Comparison of ENCODE assay signal across 12 cellular contexts in genomic region chr19:38556521-38557174, GRCh38.
DNase-seq lines count a peak whose midpoint lies in the region; ATAC-seq and TF ChIP-seq lines count a peak whose summit lies in the region.
"Had no signal": no experiment of that assay in that cellular context is flagged by ENCODE, and none has a peak within 500 bp of the region (broad histone marks: within the 10 kb centered on the region; RNA-seq: fewer than 3 reads in every experiment).

No MANE protein-coding gene starts in this region.

- TF ChIP-seq CTCF in brain microvascular endothelial cell (IDR thresholded peaks at IDR 0.05; ENCODE audit: low read depth, low read length, missing control alignments), result peak; percentile 32
- TF ChIP-seq CTCF in psoas muscle (IDR thresholded peaks at IDR 0.05), result no peak
- no peak for TF ChIP-seq CTCF in uterus (IDR thresholded peaks at IDR 0.05)
- TF ChIP-seq CTCF in omental fat pad (IDR thresholded peaks at IDR 0.05), result no peak

- in situ Hi-C loops in brain microvascular endothelial cell (cut with HindIII; ENCODE audit: low pct_ligation_motif_present, low sequenced_read_pairs), result no loop called here

- H3K9me3 ChIP-seq in psoas muscle (no peaks in the 10 kb centered on the region), uterus (no peaks in the 10 kb centered on the region)

- no peak overlapping the region for H3K27ac Mint-ChIP-seq in activated naive CD8-positive, alpha-beta T cell treated with anti-CD3 and anti-CD28 coated beads, Interleukin-2, amount 50 U/mL, for 24 hours
- peak overlapping the region in 1 of 3 donors; percentile 69 for H3K27ac Mint-ChIP-seq in IgD-negative memory B cell
- H3K27ac Mint-ChIP-seq: nephron had no signal

- 64 to 73% (median 70%) methylated on average over 7 of the region's 7 CpGs for WGBS in psoas muscle, 3 donors

- H3K36me3 ChIP-seq in brain microvascular endothelial cell (replicated peaks), result no peaks in the 10 kb centered on the region
- H3K36me3 ChIP-seq in psoas muscle (ENCODE audit: insufficient read depth in 1 of 2, low read depth in 1 of 2), result peaks cover 0 to 100% of the 10 kb centered on the region in 2 donors
- no peaks in the 10 kb centered on the region for H3K36me3 ChIP-seq in uterus

- no peak overlapping the region for H3K4me3 Mint-ChIP-seq in activated naive CD8-positive, alpha-beta T cell treated with anti-CD3 and anti-CD28 coated beads, Interleukin-2, amount 50 U/mL, for 24 hours
- H3K4me3 Mint-ChIP-seq in IgD-negative memory B cell, result peak overlapping the region in 3 of 4 donors; percentile 27 to 92 (median 92)
- H3K4me3 Mint-ChIP-seq: activated naive CD4-positive, alpha-beta T cell treated with anti-CD3 and anti-CD28 coated beads, Interleukin-2, amount 10 ng/mL, durations not matched to agents 7 days and 5 days; nephron had no signal

- no peaks in the 10 kb centered on the region for H3K9me3 Mint-ChIP-seq in activated naive CD8-positive, alpha-beta T cell treated with anti-CD3 and anti-CD28 coated beads, Interleukin-2, amount 50 U/mL, for 24 hours
- no peaks in the 10 kb centered on the region for H3K9me3 Mint-ChIP-seq in IgD-negative memory B cell
- H3K9me3 Mint-ChIP-seq: activated naive CD4-positive, alpha-beta T cell treated with anti-CD3 and anti-CD28 coated beads, Interleukin-2, amount 10 ng/mL, durations not matched to agents 7 days and 5 days; nephron; stimulated activated naive CD8-positive, alpha-beta T cell treated with anti-CD3 and anti-CD28 coated beads, Interleukin-15, Interleukin-2, amounts not matched to agents 100 ng/mL and 50 ng/mL, for 24 hours had no signal

- peak; percentile 22 for DNase-seq in activated naive CD8-positive, alpha-beta T cell treated with anti-CD3 and anti-CD28 coated beads, Interleukin-2, amount 50 U/mL, for 16 hours (ENCODE audit: low read depth, low spot score)
- no peak for DNase-seq in activated naive CD8-positive, alpha-beta T cell treated with anti-CD3 and anti-CD28 coated beads, Interleukin-2, amount 50 U/mL, for 24 hours
- no peak for DNase-seq in brain microvascular endothelial cell
- peak in 1 of 2 donors; percentile 12 for DNase-seq in psoas muscle
- DNase-seq in uterus, result no peak
- no peak for DNase-seq in omental fat pad (ENCODE audit: low spot score)
- no peak for DNase-seq in NCI-H1694 (lab: John Stamatoyannopoulos, UW)
- DNase-seq: MM.1S had no signal

- ATAC-seq in activated naive CD8-positive, alpha-beta T cell treated with anti-CD3 and anti-CD28 coated beads, Interleukin-2, amount 50 U/mL, for 24 hours, result no peak
- ATAC-seq in psoas muscle (no peak), omental fat pad (ENCODE audit: low FRiP score) (no peak)

- no peak overlapping the region for H3K27ac ChIP-seq in brain microvascular endothelial cell
- H3K27ac ChIP-seq in psoas muscle, result peak overlapping the region; percentile 9
- no peak overlapping the region for H3K27ac ChIP-seq in uterus

- H3K4me3 ChIP-seq in brain microvascular endothelial cell (ENCODE audit: low read depth, low read length), result no peak overlapping the region
- no peak overlapping the region for H3K4me3 ChIP-seq in psoas muscle
- no peak overlapping the region for H3K4me3 ChIP-seq in uterus

- H3K4me1 ChIP-seq in psoas muscle, result no peaks in the 10 kb centered on the region
- no peaks in the 10 kb centered on the region for H3K4me1 ChIP-seq in uterus

- H3K36me3 Mint-ChIP-seq in activated naive CD8-positive, alpha-beta T cell treated with anti-CD3 and anti-CD28 coated beads, Interleukin-2, amount 50 U/mL, for 24 hours (ENCODE audit: low read depth), result no peaks in the 10 kb centered on the region
- H3K36me3 Mint-ChIP-seq in IgD-negative memory B cell, result peaks cover 1% of the 10 kb centered on the region
- H3K36me3 Mint-ChIP-seq: activated naive CD4-positive, alpha-beta T cell treated with anti-CD3 and anti-CD28 coated beads, Interleukin-2, amount 10 ng/mL, durations not matched to agents 7 days and 5 days had no signal

- peaks cover 50% of the 10 kb centered on the region for H3K4me1 Mint-ChIP-seq in activated naive CD8-positive, alpha-beta T cell treated with anti-CD3 and anti-CD28 coated beads, Interleukin-2, amount 50 U/mL, for 24 hours
- peaks cover 22 to 30% (median 28%) of the 10 kb centered on the region in 3 donors for H3K4me1 Mint-ChIP-seq in IgD-negative memory B cell
- H3K4me1 Mint-ChIP-seq: nephron had no signal

- no peak for TF ChIP-seq POLR2A in uterus (IDR thresholded peaks at IDR 0.05)

- H3K27me3 Mint-ChIP-seq in activated naive CD8-positive, alpha-beta T cell treated with anti-CD3 and anti-CD28 coated beads, Interleukin-2, amount 50 U/mL, for 24 hours, result peaks cover 11% of the 10 kb centered on the region
- H3K27me3 Mint-ChIP-seq in IgD-negative memory B cell, result no peaks in the 10 kb centered on the region

- intact Hi-C loops in psoas muscle (cut with DNase I) (no loop called here), uterus (cut with DNase I; ENCODE audit: low total_unique reads) (no loop called here)

- no peaks in the 10 kb centered on the region for H3K27me3 ChIP-seq in brain microvascular endothelial cell (replicated peaks)
- no peaks in the 10 kb centered on the region for H3K27me3 ChIP-seq in psoas muscle (ENCODE audit: insufficient read depth in 3 of 3, low read length in 2 of 3)
- no peaks in the 10 kb centered on the region for H3K27me3 ChIP-seq in uterus
